In the genomic region with DNA sequence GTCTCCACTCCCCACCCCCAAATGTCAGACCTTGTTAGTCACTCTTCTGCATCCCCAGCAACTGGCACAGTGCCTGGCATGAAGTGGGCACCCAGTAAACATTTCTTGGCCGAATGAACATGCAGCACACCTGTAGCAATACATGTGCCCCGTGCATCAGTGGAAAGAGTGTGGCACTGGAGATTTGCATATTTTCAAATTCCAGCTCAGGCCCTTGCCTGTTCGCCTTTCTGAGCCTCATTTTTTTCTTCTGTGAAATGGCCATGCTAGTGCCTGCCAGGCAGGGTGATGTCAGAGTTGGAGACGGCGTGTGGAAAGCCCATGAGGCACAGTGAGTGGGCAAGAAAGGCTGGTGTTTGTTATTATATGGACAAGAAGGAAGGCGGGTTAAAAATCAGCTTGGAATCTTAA, we compare ENCODE assay signal across 12 cellular contexts. TPM values are rescaled to one million over a fixed set of nuclear protein-coding genes. Genes with fewer than 3 reads are reported as not detected.
DNase-seq lines count a peak whose midpoint lies in the region; ATAC-seq, FAIRE-seq and TF ChIP-seq lines count a peak whose summit lies in the region.
"Had no signal": no experiment of that assay in that cellular context is flagged by ENCODE, and none has a peak within 500 bp of the region (broad histone marks: within the 10 kb centered on the region; RNA-seq: fewer than 3 reads in every experiment).

No MANE protein-coding gene starts in this region.

- H3K4me1 Mint-ChIP-seq in activated naive CD4-positive, alpha-beta T cell treated with anti-CD3 and anti-CD28 coated beads for 36 hours (ENCODE audit: low read depth), result peaks cover 86% of the 10 kb centered on the region
- no peaks in the 10 kb centered on the region for H3K4me1 Mint-ChIP-seq in astrocyte (ENCODE audit: low read depth, unreplicated experiment)

- H3K79me2 ChIP-seq in astrocyte (ENCODE audit: insufficient read depth, low read length), result no peaks in the 10 kb centered on the region
- H3K79me2 ChIP-seq in hepatocyte, result no peaks in the 10 kb centered on the region

- intact Hi-C loops in activated naive CD4-positive, alpha-beta T cell treated with anti-CD3 and anti-CD28 coated beads for 36 hours (cut with micrococcal nuclease), result no loop called here
- intact Hi-C loops in thyroid gland (cut with DNase I), result no loop called here

- no peak overlapping the region for H2AFZ ChIP-seq in astrocyte (ENCODE audit: low read depth, low read length)
- H2AFZ ChIP-seq in hepatocyte, result no peak overlapping the region

- H3K4me1 ChIP-seq in astrocyte (ENCODE audit: insufficient read depth, low read length) (peaks cover 9% of the 10 kb centered on the region), thyroid gland (peaks cover 22 to 28% of the 10 kb centered on the region in 2 donors), hepatocyte (ENCODE audit: insufficient read depth) (peaks cover 27% of the 10 kb centered on the region)

- no peak for FAIRE-seq in astrocyte (lab: Jason Lieb, UNC)
- FAIRE-seq: G401.6 had no signal

- H3K4me3 Mint-ChIP-seq in activated naive CD4-positive, alpha-beta T cell treated with anti-CD3 and anti-CD28 coated beads for 36 hours, result no peak overlapping the region
- no peak overlapping the region for H3K4me3 Mint-ChIP-seq in astrocyte (ENCODE audit: unreplicated experiment)
- H3K4me3 Mint-ChIP-seq: activated CD8-positive, alpha-beta memory T cell treated with anti-CD3 and anti-CD28 coated beads, Interleukin-2, amount 10 ng/mL, durations not matched to agents 7 days and 5 days had no signal

- H3K36me3 ChIP-seq in astrocyte (ENCODE audit: insufficient read depth, low read length) (no peaks in the 10 kb centered on the region), thyroid gland (no peaks in the 10 kb centered on the region), hepatocyte (replicated peaks; ENCODE audit: insufficient read depth, low read depth) (no peaks in the 10 kb centered on the region)

- H3K36me3 Mint-ChIP-seq in activated naive CD4-positive, alpha-beta T cell treated with anti-CD3 and anti-CD28 coated beads for 36 hours (ENCODE audit: low read depth), result peaks cover 52% of the 10 kb centered on the region
- peaks cover 40% of the 10 kb centered on the region for H3K36me3 Mint-ChIP-seq in astrocyte (ENCODE audit: low read depth, unreplicated experiment)

- no peaks in the 10 kb centered on the region for H3K27me3 Mint-ChIP-seq in activated naive CD4-positive, alpha-beta T cell treated with anti-CD3 and anti-CD28 coated beads for 36 hours (ENCODE audit: low read depth)
- H3K27me3 Mint-ChIP-seq in astrocyte (ENCODE audit: low read depth, unreplicated experiment), result peaks cover 20% of the 10 kb centered on the region
- H3K27me3 Mint-ChIP-seq: activated CD8-positive, alpha-beta memory T cell treated with anti-CD3 and anti-CD28 coated beads, Interleukin-2, amount 10 ng/mL, durations not matched to agents 7 days and 5 days had no signal

- CTCF ChIA-PET in activated naive CD4-positive, alpha-beta T cell treated with anti-CD3 and anti-CD28 coated beads for 36 hours (lab: Charles Lee), result interaction anchor here (2.9 kb wide), 1 partner anchor 48 kb away, joined by 7 read pairs; no protein-coding TSS in a partner anchor

- no peaks in the 10 kb centered on the region for H3K9me3 Mint-ChIP-seq in activated naive CD4-positive, alpha-beta T cell treated with anti-CD3 and anti-CD28 coated beads for 36 hours
- peaks cover 3% of the 10 kb centered on the region for H3K9me3 Mint-ChIP-seq in astrocyte (ENCODE audit: unreplicated experiment)

- H3K9me3 ChIP-seq in astrocyte (ENCODE audit: insufficient read depth, low read depth, low read length), result no peaks in the 10 kb centered on the region
- no peaks in the 10 kb centered on the region for H3K9me3 ChIP-seq in thyroid gland
- H3K9me3 ChIP-seq in hepatocyte (ENCODE audit: low read depth), result no peaks in the 10 kb centered on the region
- H3K9me3 ChIP-seq: tibial nerve had no signal

- ATAC-seq in GM18909 (IDR thresholded peaks at IDR 0.05; ENCODE audit: poor library complexity, unreplicated experiment), result no peak
- ATAC-seq: activated CD8-positive, alpha-beta memory T cell treated with anti-CD3 and anti-CD28 coated beads, Interleukin-2, amount 10 ng/mL, durations not matched to agents 7 days and 5 days had no signal

- TF ChIP-seq CTCF in astrocyte (IDR thresholded peaks at IDR 0.05; ENCODE audit: insufficient read depth, low read depth, low read length) (no peak), thyroid gland (IDR thresholded peaks at IDR 0.05) (no peak), hepatocyte (IDR thresholded peaks at IDR 0.05; ENCODE audit: poor library complexity) (no peak)

- 30 to 39% methylated on average over 6 of the region's 6 CpGs for WGBS in thyroid gland, 2 donors
- WGBS in hepatocyte (ENCODE audit: low lambda C conversion rate, missing lambda C conversion rate), result 88% methylated on average over 6 of the region's 6 CpGs

- peak overlapping the region; percentile 68 for H3K27ac Mint-ChIP-seq in activated naive CD4-positive, alpha-beta T cell treated with anti-CD3 and anti-CD28 coated beads for 36 hours
- H3K27ac Mint-ChIP-seq in astrocyte (ENCODE audit: unreplicated experiment), result no peak overlapping the region
- H3K27ac Mint-ChIP-seq: activated CD8-positive, alpha-beta memory T cell treated with anti-CD3 and anti-CD28 coated beads, Interleukin-2, amount 10 ng/mL, durations not matched to agents 7 days and 5 days had no signal

- H3K4me3 ChIP-seq in astrocyte (ENCODE audit: insufficient read depth, low read depth, low read length) (no peak overlapping the region), thyroid gland (replicated peaks in 1 of 3) (no peak overlapping the region), hepatocyte (no peak overlapping the region)
- H3K4me3 ChIP-seq: tibial nerve had no signal

- DNase-seq in activated naive CD4-positive, alpha-beta T cell treated with anti-CD3 and anti-CD28 coated beads for 36 hours, result no peak
- DNase-seq in activated naive CD4-positive, alpha-beta T cell treated with anti-CD3 and anti-CD28 coated beads, Interleukin-2, amount 50 U/mL, for 16 hours, result no peak
- DNase-seq in NCI-H2196 (lab: John Stamatoyannopoulos, UW; ENCODE audit: unreplicated experiment) (peak; percentile 63), astrocyte (ENCODE audit: low read depth) (peak; percentile 28), thyroid gland (peak; percentile 97), hepatocyte (ENCODE audit: low spot score) (no peak), T-helper 9 cell (no peak)
- DNase-seq: activated CD8-positive, alpha-beta memory T cell treated with anti-CD3 and anti-CD28 coated beads, Interleukin-2, amount 10 ng/mL, durations not matched to agents 7 days and 5 days; NCI-H748 treated with DMSO at 0.1 percent for 48 hours had no signal

- H3K27me3 ChIP-seq in astrocyte (ENCODE audit: insufficient read depth, low read length) (no peaks in the 10 kb centered on the region), thyroid gland (no peaks in the 10 kb centered on the region), hepatocyte (no peaks in the 10 kb centered on the region)
- H3K27me3 ChIP-seq: tibial nerve had no signal

- H3K4me2 ChIP-seq in astrocyte (ENCODE audit: low read length) (no peak overlapping the region), hepatocyte (no peak overlapping the region)

- no peaks in the 10 kb centered on the region for H3K9me2 ChIP-seq in hepatocyte (replicated peaks; ENCODE audit: insufficient read depth)

- no peak overlapping the region for H3K27ac ChIP-seq in astrocyte (ENCODE audit: low read depth, low read length)
- peak overlapping the region; percentile 34 to 67 (median 51) for H3K27ac ChIP-seq in thyroid gland
- H3K27ac ChIP-seq in hepatocyte, result no peak overlapping the region

- H4K20me1 ChIP-seq in astrocyte (ENCODE audit: insufficient read depth, low read length), result no peaks in the 10 kb centered on the region
- H4K20me1 ChIP-seq in hepatocyte (ENCODE audit: insufficient read depth, poor library complexity, severe bottlenecking), result no peaks in the 10 kb centered on the region

- TF ChIP-seq POLR2A in thyroid gland (IDR thresholded peaks at IDR 0.05), result no peak

- no peak overlapping the region for H3K9ac ChIP-seq in astrocyte (ENCODE audit: low read length)

RNA-seq across cellular contexts. Expression of gene CD82, which starts 38.7 kb away (rescaled TPM):
- total RNA-seq in activated naive CD4-positive, alpha-beta T cell treated with anti-CD3 and anti-CD28 coated beads for 36 hours, result 100 to 1,000 TPM; 140 to 141 TPM
- total RNA-seq in astrocyte, result 74.5 and 90.6 TPM in 2 replicates
- 10 to 100 TPM; 11.8 to 24.0 (median 18.7) TPM for total RNA-seq in thyroid gland
- total RNA-seq in hepatocyte, result 32.8 and 38.7 TPM in 2 replicates
- 157 and 202 TPM in 2 replicates for polyA plus RNA-seq in hepatocyte

Comparison
In these comparisons a context has a peak if more than half of its experiments do, and no peak if none do; other contexts are left out.
1. DNase-seq: peak in NCI-H2196 (single experiment), astrocyte (single experiment) and thyroid gland (2 of 2); none in activated naive CD4-positive, alpha-beta T cell treated with anti-CD3 and anti-CD28 coated beads for 36 hours (single experiment), activated naive CD4-positive, alpha-beta T cell treated with anti-CD3 and anti-CD28 coated beads, Interleukin-2, amount 50 U/mL, for 16 hours (single experiment), hepatocyte (single experiment) and T-helper 9 cell (single experiment).
2. H3K27ac ChIP-seq: peak in thyroid gland (3 of 3); none in astrocyte (single experiment) and hepatocyte (single experiment).